ENCODE assay signal across 20 cellular contexts in genomic region chrX:84175943-84176342, GRCh38. TPM values are rescaled to one million over a fixed set of nuclear protein-coding genes. Genes with fewer than 3 reads are reported as not detected.
A peak's percentile ranks its signal among the peaks of the same experiment; 100 is the strongest.
DNase-seq lines count a peak whose midpoint lies in the region; ATAC-seq and TF ChIP-seq lines count a peak whose summit lies in the region.
"Had no signal": no experiment of that assay in that cellular context is flagged by ENCODE, and none has a peak within 500 bp of the region (broad histone marks: within the 10 kb centered on the region; RNA-seq: fewer than 3 reads in every experiment).

No MANE protein-coding gene starts in this region.

- H3K27me3 ChIP-seq in colonic mucosa = no peaks in the 10 kb centered on the region
- H3K27me3 ChIP-seq: Peyer's patch, SJSA1 had no signal

- peak; percentile 2 for DNase-seq in DMS53 (lab: John Stamatoyannopoulos, UW)
- DNase-seq in DMS53 treated with DMSO at 0.1 percent for 48 hours (lab: John Stamatoyannopoulos, UW; ENCODE audit: unreplicated experiment) = no peak
- DNase-seq in colonic mucosa = no peak
- no peak for DNase-seq in left colon
- no peak for DNase-seq in SW 1271 (lab: John Stamatoyannopoulos, UW)
- no peak for DNase-seq in inferior parietal cortex (ENCODE audit: extremely low spot score)
- no peak for DNase-seq in stimulated activated CD4-positive, alpha-beta T cell treated with anti-CD3 and anti-CD28 coated beads, Interleukin-15, amount 100 ng/mL, for 24 hours
- no peak for DNase-seq in midbrain (lab: John Stamatoyannopoulos, UW)
- DNase-seq: 8988T; Caco-2; CD4-positive, CD25-positive, alpha-beta regulatory T cell; DMS153; KG1; MV-4-11; NCI-H1417; NCI-H187 treated with DMSO at 0.1 percent for 48 hours; NCI-H2171; NCI-H526 treated with DMSO at 0.1 percent for 48 hours; Peyer's patch had no signal

- no peak for TF ChIP-seq CTCF in colonic mucosa (IDR thresholded peaks at IDR 0.05)

- no peaks in the 10 kb centered on the region for H3K36me3 ChIP-seq in colonic mucosa
- H3K36me3 ChIP-seq: Peyer's patch, SJSA1 had no signal

- peak; percentile 86 for ATAC-seq in left colon

- no peak overlapping the region for H3K4me3 ChIP-seq in colonic mucosa
- H3K4me3 ChIP-seq: Peyer's patch, SJSA1 had no signal

- H3K9ac ChIP-seq in colonic mucosa (ENCODE audit: low read depth in 2 of 2, low read length in 2 of 2) = no peak overlapping the region

- intact Hi-C loops in colonic mucosa (cut with DNase I) = no loop called here
- intact Hi-C loops in left colon (cut with DNase I, micrococcal nuclease) = no loop called here

- H3K27ac ChIP-seq in colonic mucosa = peak overlapping the region; percentile 5
- H3K27ac ChIP-seq: Peyer's patch, SJSA1 had no signal

- H3K4me1 ChIP-seq in colonic mucosa = no peaks in the 10 kb centered on the region
- H3K4me1 ChIP-seq: Caco-2, Peyer's patch, SJSA1 had no signal

- H3K9me3 ChIP-seq in colonic mucosa = no peaks in the 10 kb centered on the region
- H3K9me3 ChIP-seq: Caco-2, Peyer's patch, SJSA1 had no signal

RNA-seq across cellular contexts. Expression of gene RPS6KA6, which starts 12.1 kb away (rescaled TPM):
- total RNA-seq in colonic mucosa = 10 to 100 TPM; 10.6 to 11.9 TPM
- 10 to 100 TPM; 11.6 to 16.5 TPM for total RNA-seq in left colon
